In genomic region chr15:73700041-73700842, GRCh38 we compare ENCODE assay signal across 8 cellular contexts. TPM values are rescaled to one million over a fixed set of nuclear protein-coding genes. Genes with fewer than 3 reads are reported as not detected.
A peak's percentile ranks its signal among the peaks of the same experiment; 100 is the strongest.
DNase-seq lines count a peak whose midpoint lies in the region; ATAC-seq and TF ChIP-seq lines count a peak whose summit lies in the region.

No MANE protein-coding gene starts in this region.

- CTCF ChIA-PET in GM10248 (lab: Yijun Ruan, JAX), result interaction anchor here (0.7 to 18.3 kb wide), 37 partner anchors 8 to 921 kb away, joined by 3 to 392 read pairs (median 5); partner anchors contain the start of gene CD276

- intact Hi-C loops in cardiac septum (cut with DNase I), result loop anchor here (2.0 to 10.0 kb wide), 4 partner anchors 23 to 375 kb away; no protein-coding TSS in a partner anchor

- TF ChIP-seq CTCF in GM10248 (IDR thresholded peaks at IDR 0.05; ENCODE audit: control extremely low read depth, extremely low read depth, low read depth, missing control alignments), result peak; percentile 94

- no peak overlapping the region for H3K4me3 Mint-ChIP-seq in activated naive CD8-positive, alpha-beta T cell treated with anti-CD3 and anti-CD28 coated beads, Interleukin-2, amount 10 ng/mL, durations not matched to agents 7 days and 5 days

- H3K27ac Mint-ChIP-seq in activated naive CD8-positive, alpha-beta T cell treated with anti-CD3 and anti-CD28 coated beads, Interleukin-2, amount 10 ng/mL, durations not matched to agents 7 days and 5 days, result no peak overlapping the region

- peaks cover 42% of the 10 kb centered on the region for H3K27me3 Mint-ChIP-seq in activated naive CD8-positive, alpha-beta T cell treated with anti-CD3 and anti-CD28 coated beads, Interleukin-2, amount 10 ng/mL, durations not matched to agents 7 days and 5 days

- H3K36me3 Mint-ChIP-seq in activated naive CD8-positive, alpha-beta T cell treated with anti-CD3 and anti-CD28 coated beads, Interleukin-2, amount 10 ng/mL, durations not matched to agents 7 days and 5 days, result no peaks in the 10 kb centered on the region

- POLR2A ChIA-PET in GM10248 (lab: Yijun Ruan, JAX), result no interaction called here
- POLR2A ChIA-PET in activated naive CD8-positive, alpha-beta T cell treated with anti-CD3 and anti-CD28 coated beads, Interleukin-2, amount 10 ng/mL, durations not matched to agents 7 days and 5 days (lab: Charles Lee), result interaction anchor here (0.8 kb wide), 1 partner anchor 17 kb away, joined by 3 read pairs; no protein-coding TSS in a partner anchor

- H3K9me3 Mint-ChIP-seq in activated naive CD8-positive, alpha-beta T cell treated with anti-CD3 and anti-CD28 coated beads, Interleukin-2, amount 10 ng/mL, durations not matched to agents 7 days and 5 days, result no peaks in the 10 kb centered on the region

- DNase-seq in GM10248 (ENCODE audit: extremely low spot score) (peak; percentile 79), NCI-H1092 treated with DMSO at 0.1 percent for 48 hours (lab: John Stamatoyannopoulos, UW) (peak; percentile 43), SW480 (ENCODE audit: low spot score) (peak; percentile 69), cardiac septum (ENCODE audit: low spot score) (peak; percentile 85), putamen (ENCODE audit: low spot score) (peak; percentile 83)
- DNase-seq in activated naive CD8-positive, alpha-beta T cell treated with anti-CD3 and anti-CD28 coated beads, Interleukin-2, amount 10 ng/mL, durations not matched to agents 7 days and 5 days, result peak; percentile 67

- peaks cover 20% of the 10 kb centered on the region for H3K4me1 Mint-ChIP-seq in activated naive CD8-positive, alpha-beta T cell treated with anti-CD3 and anti-CD28 coated beads, Interleukin-2, amount 10 ng/mL, durations not matched to agents 7 days and 5 days

- peak; percentile 38 for ATAC-seq in activated naive CD8-positive, alpha-beta T cell treated with anti-CD3 and anti-CD28 coated beads, Interleukin-2, amount 10 ng/mL, durations not matched to agents 7 days and 5 days (ENCODE audit: low read depth)
- no peak for ATAC-seq in HG02678 (IDR thresholded peaks at IDR 0.05; ENCODE audit: unreplicated experiment)
- no peak for ATAC-seq in HG02870 (IDR thresholded peaks at IDR 0.05; ENCODE audit: unreplicated experiment)

RNA-seq across cellular contexts. Expression of gene CD276, which starts 16.1 kb away (rescaled TPM):
- total RNA-seq in activated naive CD8-positive, alpha-beta T cell treated with anti-CD3 and anti-CD28 coated beads, Interleukin-2, amount 10 ng/mL, durations not matched to agents 7 days and 5 days, result 1 to 10 TPM in 1 of 2 experiments, under 1 TPM in 1; 0.71 to 1.8 TPM
- 40.6 TPM for total RNA-seq in cardiac septum

RNA-seq across cellular contexts. Expression of gene INSYN1, which starts 52.9 kb away (rescaled TPM):
- total RNA-seq in activated naive CD8-positive, alpha-beta T cell treated with anti-CD3 and anti-CD28 coated beads, Interleukin-2, amount 10 ng/mL, durations not matched to agents 7 days and 5 days, result not detected
- 55.3 TPM for total RNA-seq in cardiac septum

Comparison
In these comparisons a context has a peak if more than half of its experiments do, and no peak if none do; other contexts are left out.
1. RNA of gene CD276, which starts 16.1 kb away (total RNA-seq): 40.6 TPM in cardiac septum (single experiment); 0.71 to 1.8 TPM in activated naive CD8-positive, alpha-beta T cell treated with anti-CD3 and anti-CD28 coated beads, Interleukin-2, amount 10 ng/mL, durations not matched to agents 7 days and 5 days; every median in the first group is over 10 times any median in the second.
2. RNA of gene INSYN1, which starts 52.9 kb away (total RNA-seq): 55.3 TPM in cardiac septum (single experiment); not detected in activated naive CD8-positive, alpha-beta T cell treated with anti-CD3 and anti-CD28 coated beads, Interleukin-2, amount 10 ng/mL, durations not matched to agents 7 days and 5 days; every median in the first group is over 10 times any median in the second.
3. Peak in every context shown above with its lines, with median percentiles within 50 percentile points of each other: DNase-seq.